In genomic region chr16:10070591-10070990, GRCh38 we compare ENCODE assay signal across 15 cellular contexts.
A peak's percentile ranks its signal among the peaks of the same experiment; 100 is the strongest.
DNase-seq lines count a peak whose midpoint lies in the region; ATAC-seq and TF ChIP-seq lines count a peak whose summit lies in the region.
"Had no signal": no experiment of that assay in that cellular context is flagged by ENCODE, and none has a peak within 500 bp of the region (broad histone marks: within the 10 kb centered on the region; RNA-seq: fewer than 3 reads in every experiment).

No MANE protein-coding gene starts in this region.

- no peaks in the 10 kb centered on the region for H3K36me3 ChIP-seq in WERI-Rb-1
- H3K36me3 ChIP-seq: BE2C had no signal

- no peak for ATAC-seq in stimulated activated memory B cell treated with anti-CD40 and anti-IgM and Interleukin-4, amounts not matched to agents 10 μg/mL and 1 μg/mL and 100 μg/mL, for 72 hours
- no peak for ATAC-seq in GM21786 (IDR thresholded peaks at IDR 0.05; ENCODE audit: unreplicated experiment)
- ATAC-seq: GM12878, GM23338 had no signal

- H3K36me3 Mint-ChIP-seq in stimulated activated memory B cell treated with anti-CD40 and anti-IgM and Interleukin-4, amounts not matched to agents 10 μg/mL and 1 μg/mL and 100 μg/mL, for 72 hours = no peaks in the 10 kb centered on the region
- no peaks in the 10 kb centered on the region for H3K36me3 Mint-ChIP-seq in Calu3 (ENCODE audit: insufficient read depth, unreplicated experiment)
- H3K36me3 Mint-ChIP-seq: CD4-positive, CD25-positive, alpha-beta regulatory T cell; CD8-positive, alpha-beta memory T cell had no signal

- H3K4me3 ChIP-seq in WERI-Rb-1 (ENCODE audit: low read depth, low read length) (no peak overlapping the region), dorsolateral prefrontal cortex (no peak overlapping the region)
- H3K4me3 ChIP-seq: GM12878, GM23338 had no signal

- H3K4me3 Mint-ChIP-seq in stimulated activated memory B cell treated with anti-CD40 and anti-IgM and Interleukin-4, amounts not matched to agents 10 μg/mL and 1 μg/mL and 100 μg/mL, for 72 hours = no peak overlapping the region
- no peak overlapping the region for H3K4me3 Mint-ChIP-seq in Calu3 (ENCODE audit: low read depth, unreplicated experiment)
- H3K4me3 Mint-ChIP-seq: CD4-positive, CD25-positive, alpha-beta regulatory T cell; CD8-positive, alpha-beta memory T cell; GM23338 had no signal

- no peak overlapping the region for H3K27ac Mint-ChIP-seq in stimulated activated memory B cell treated with anti-CD40 and anti-IgM and Interleukin-4, amounts not matched to agents 10 μg/mL and 1 μg/mL and 100 μg/mL, for 72 hours
- H3K27ac Mint-ChIP-seq in Calu3 (ENCODE audit: unreplicated experiment) = no peak overlapping the region
- H3K27ac Mint-ChIP-seq: CD4-positive, CD25-positive, alpha-beta regulatory T cell; CD8-positive, alpha-beta memory T cell; GM23338 had no signal

- no peaks in the 10 kb centered on the region for H3K27me3 ChIP-seq in WERI-Rb-1 (ENCODE audit: insufficient read depth, low read depth, severe bottlenecking)
- no peaks in the 10 kb centered on the region for H3K27me3 ChIP-seq in dorsolateral prefrontal cortex
- H3K27me3 ChIP-seq: BE2C had no signal

- no TSS peak for BruUV-seq in Calu3 (replicated peaks; lab: Mats Ljungman, UMichigan)

- CTCF ChIA-PET in Calu3 (lab: Charles Lee) = no interaction called here

- H3K27ac ChIP-seq in WERI-Rb-1 (peak overlapping the region; percentile 78), dorsolateral prefrontal cortex (peak overlapping the region in 35 of 59 donors; percentile 6 to 82 (median 59))

- intact Hi-C loops in dorsolateral prefrontal cortex (cut with DNase I) (no loop called here), Calu3 (cut with micrococcal nuclease; ENCODE audit: unreplicated experiment) (no loop called here)

- no peaks in the 10 kb centered on the region for H3K9me3 ChIP-seq in WERI-Rb-1 (ENCODE audit: severe bottlenecking)
- H3K9me3 ChIP-seq: BE2C had no signal

- DNase-seq in NCI-H524 treated with DMSO at 0.1 percent for 48 hours (lab: John Stamatoyannopoulos, UW) (peak; percentile 62), WERI-Rb-1 (peak; percentile 63), dorsolateral prefrontal cortex (no peak), Calu3 (no peak)
- DNase-seq: ACHN; BE2C; CD4-positive, CD25-positive, alpha-beta regulatory T cell; CD8-positive, alpha-beta memory T cell; COR-L47; DMS79 treated with DMSO at 0.1 percent for 48 hours; HCEC 1CT had no signal

- H3K27me3 Mint-ChIP-seq in stimulated activated memory B cell treated with anti-CD40 and anti-IgM and Interleukin-4, amounts not matched to agents 10 μg/mL and 1 μg/mL and 100 μg/mL, for 72 hours = peaks cover 37% of the 10 kb centered on the region
- no peaks in the 10 kb centered on the region for H3K27me3 Mint-ChIP-seq in Calu3 (ENCODE audit: unreplicated experiment)

- no peaks in the 10 kb centered on the region for H3K9me3 Mint-ChIP-seq in stimulated activated memory B cell treated with anti-CD40 and anti-IgM and Interleukin-4, amounts not matched to agents 10 μg/mL and 1 μg/mL and 100 μg/mL, for 72 hours
- no peaks in the 10 kb centered on the region for H3K9me3 Mint-ChIP-seq in Calu3 (ENCODE audit: low read depth, unreplicated experiment)
- H3K9me3 Mint-ChIP-seq: GM23338 had no signal

- no peaks in the 10 kb centered on the region for H3K4me1 Mint-ChIP-seq in stimulated activated memory B cell treated with anti-CD40 and anti-IgM and Interleukin-4, amounts not matched to agents 10 μg/mL and 1 μg/mL and 100 μg/mL, for 72 hours
- H3K4me1 Mint-ChIP-seq in Calu3 (ENCODE audit: low read depth, unreplicated experiment) = peaks cover 1% of the 10 kb centered on the region
- H3K4me1 Mint-ChIP-seq: CD4-positive, CD25-positive, alpha-beta regulatory T cell; CD8-positive, alpha-beta memory T cell; GM23338 had no signal

- TF ChIP-seq CTCF in WERI-Rb-1 (IDR thresholded peaks at IDR 0.05; ENCODE audit: low read depth, low read length) (no peak), dorsolateral prefrontal cortex (IDR thresholded peaks at IDR 0.05 in 54 of 56, conservative IDR thresholded peaks at IDR 0.05 in 2 of 56; ENCODE audit: low read depth in 1 of 56, partially characterized antibody in 56 of 56) (no peak), Calu3 (IDR thresholded peaks at IDR 0.05; ENCODE audit: unreplicated experiment) (no peak)

Comparison
In these comparisons a context has a peak if more than half of its experiments do, and no peak if none do; other contexts are left out.
1. DNase-seq: peak in NCI-H524 treated with DMSO at 0.1 percent for 48 hours (single experiment) and WERI-Rb-1 (single experiment); none in dorsolateral prefrontal cortex (0 of 10) and Calu3 (single experiment).